In the genomic region with DNA sequence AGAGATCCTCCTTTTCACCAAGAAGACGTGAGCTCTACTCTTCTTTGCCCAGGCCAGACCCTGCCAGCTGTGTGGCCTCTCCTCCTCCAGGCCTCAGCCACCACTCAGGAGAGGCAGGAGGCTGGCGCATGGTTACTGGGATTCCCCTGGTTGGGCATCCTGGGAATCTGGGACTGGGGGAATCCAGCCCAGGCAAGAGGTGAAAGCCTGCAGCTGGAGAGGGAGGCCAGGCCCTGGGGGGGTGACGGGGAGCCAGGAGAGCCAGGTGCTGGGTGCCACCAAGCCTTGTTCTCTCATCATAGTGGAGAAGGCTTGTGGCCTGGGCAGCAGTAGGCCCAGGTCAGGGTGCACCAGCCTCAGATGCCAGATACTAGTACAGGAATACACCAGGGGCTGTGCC, we compare ENCODE assay signal across 1 cellular context.
TF ChIP-seq lines count a peak whose summit lies in the region.

No MANE protein-coding gene starts in this region.

TF ChIP-seq in IMR-90, 13 proteins besides CTCF, POLR2A, EP300 and RAD21:
- TF ChIP-seq NFE2L2 (IDR thresholded peaks at IDR 0.05; ENCODE audit: low read depth, low read length) (no peak), USF2 (IDR thresholded peaks at IDR 0.05; ENCODE audit: low read depth, low read length) (no peak), RCOR1 (IDR thresholded peaks at IDR 0.05; ENCODE audit: insufficient replicate concordance, low read length) (no peak), SMC3 (IDR thresholded peaks at IDR 0.05; ENCODE audit: low read depth, low read length) (no peak), FOS (IDR thresholded peaks at IDR 0.05; ENCODE audit: low read depth, low read length) (no peak), MAFK (IDR thresholded peaks at IDR 0.05; ENCODE audit: low read depth, low read length) (no peak), MAZ (IDR thresholded peaks at IDR 0.05; ENCODE audit: borderline replicate concordance, low read depth, low read length) (no peak), CHD1 (IDR thresholded peaks at IDR 0.05; ENCODE audit: low read depth, low read length) (no peak)
